18 cellular contexts compared by ENCODE assay signal in the genomic region with DNA sequence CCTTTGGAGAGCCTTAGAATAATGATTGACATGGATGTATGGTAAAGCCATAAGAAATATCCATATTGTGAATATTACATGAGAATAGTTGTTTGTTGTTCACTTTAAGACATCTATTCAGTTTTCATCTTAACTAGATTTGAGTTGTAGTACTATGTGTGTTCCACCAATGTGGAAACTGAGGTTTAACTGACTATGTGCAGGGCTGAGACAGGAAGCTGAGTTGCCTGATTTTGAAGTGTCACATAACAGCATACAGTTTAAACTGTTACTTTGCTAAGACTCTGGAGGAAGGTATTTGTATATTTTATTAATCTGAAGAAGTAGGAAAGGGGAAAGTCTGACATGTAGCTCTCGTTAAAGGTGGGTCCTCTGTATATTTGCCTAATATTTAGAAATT. TPM values are rescaled to one million over a fixed set of nuclear protein-coding genes. Genes with fewer than 3 reads are reported as not detected.
DNase-seq lines count a peak whose midpoint lies in the region; ATAC-seq and TF ChIP-seq lines count a peak whose summit lies in the region.
"Had no signal": no experiment of that assay in that cellular context is flagged by ENCODE, and none has a peak within 500 bp of the region (broad histone marks: within the 10 kb centered on the region; RNA-seq: fewer than 3 reads in every experiment).

No MANE protein-coding gene starts in this region.

- no peaks in the 10 kb centered on the region for H3K9me3 Mint-ChIP-seq in activated T-cell treated with anti-CD3 and anti-CD28 coated beads, Interleukin-2, amount 50 U/mL, for 4 hours
- H3K9me3 Mint-ChIP-seq: activated naive CD4-positive, alpha-beta T cell treated with anti-CD3 and anti-CD28 coated beads, Interleukin-2, amount 50 U/mL, for 24 hours had no signal

- peaks cover 10% of the 10 kb centered on the region for H3F3A ChIP-seq in PC-3 (ENCODE audit: low read length, unreplicated experiment)

- no peak for DNase-seq in activated T-cell treated with anti-CD3 and anti-CD28 coated beads, Interleukin-2, amount 50 U/mL, for 4 hours
- DNase-seq in activated T-cell treated with anti-CD3 and anti-CD28 coated beads, Interleukin-2, amount 50 U/mL, for 1 hour, result no peak
- DNase-seq in PC-3 (no peak), mammary epithelial cell (no peak)
- DNase-seq: activated CD4-positive, CD25-positive, alpha-beta regulatory T cell; EL; erythroblast; lower lobe of right lung; NCI-H1930; pancreas; SJCRH30; stimulated activated CD4-positive, alpha-beta T cell treated with anti-CD3 and anti-CD28 coated beads, Interleukin-15, amount 100 ng/mL, for 24 hours; upper lobe of left lung had no signal

- H2AFZ ChIP-seq in PC-3 (ENCODE audit: low read length), result no peak overlapping the region
- H2AFZ ChIP-seq in mammary epithelial cell (ENCODE audit: low read depth, low read length), result no peak overlapping the region

- H4K20me1 ChIP-seq in PC-3 (ENCODE audit: low read length) (peaks cover 26% of the 10 kb centered on the region), mammary epithelial cell (ENCODE audit: insufficient read depth, low read length) (no peaks in the 10 kb centered on the region)

- H3K9ac ChIP-seq in PC-3 (ENCODE audit: low read length), result peak overlapping the region; percentile 96; the same call in 1 of the 2 replicates
- H3K9ac ChIP-seq in mammary epithelial cell (ENCODE audit: insufficient read depth, low read length), result no peak overlapping the region

- intact Hi-C loops in PC-3 (cut with micrococcal nuclease) (no loop called here), mammary epithelial cell (cut with micrococcal nuclease) (no loop called here)

- H3K79me2 ChIP-seq in PC-3 (ENCODE audit: low read length) (peaks cover 67% of the 10 kb centered on the region), mammary epithelial cell (ENCODE audit: insufficient read depth, low read length) (peaks cover 61% of the 10 kb centered on the region)

- H3K4me1 ChIP-seq in PC-3 (ENCODE audit: insufficient read depth, low read length) (peaks cover 47% of the 10 kb centered on the region), mammary epithelial cell (ENCODE audit: insufficient read depth, low read length) (peaks cover 20% of the 10 kb centered on the region), thymus (ENCODE audit: control insufficient read depth, insufficient read depth, low read length) (peaks cover 5% of the 10 kb centered on the region)
- H3K4me1 ChIP-seq: SJCRH30 had no signal

- dilution Hi-C loops in mammary epithelial cell (cut with HindIII; ENCODE audit: low sequenced_read_pairs), result no loop called here

- H3K36me3 ChIP-seq in PC-3 (ENCODE audit: low read depth, low read length), result peaks cover 39% of the 10 kb centered on the region
- peaks cover 12% of the 10 kb centered on the region for H3K36me3 ChIP-seq in mammary epithelial cell (ENCODE audit: insufficient read depth, low read length)
- H3K36me3 ChIP-seq in thymus (ENCODE audit: control insufficient read depth, insufficient read depth), result no peaks in the 10 kb centered on the region
- H3K36me3 ChIP-seq: lower lobe of right lung, pancreas had no signal

- peak overlapping the region; percentile 92 for H3K4me2 ChIP-seq in PC-3 (ENCODE audit: low read length)
- H3K4me2 ChIP-seq in mammary epithelial cell (ENCODE audit: insufficient read depth, low read depth, low read length), result peak overlapping the region; percentile 11

- BruUV-seq in PC-3 (replicated peaks; lab: Mats Ljungman, UMichigan) (no TSS peak), mammary epithelial cell (replicated peaks; lab: Mats Ljungman, UMichigan) (no TSS peak)

- TF ChIP-seq CTCF in PC-3 (conservative IDR thresholded peaks at IDR 0.05; ENCODE audit: low read depth, low read length) (no peak), mammary epithelial cell (conservative IDR thresholded peaks at IDR 0.05 in 1 of 2, IDR thresholded peaks at IDR 0.05 in 1 of 2; ENCODE audit: extremely low read depth in 1 of 2, insufficient read depth in 1 of 2, low read depth in 1 of 2, low read length in 2 of 2) (no peak)

- no peaks in the 10 kb centered on the region for H3K9me2 ChIP-seq in PC-3 (replicated peaks; ENCODE audit: low read length)

- 100% methylated on average over 1 of the region's 1 CpG for WGBS in mammary epithelial cell (ENCODE audit: low coverage, missing lambda C conversion rate)
- 95% methylated on average over 1 of the region's 1 CpG for WGBS in thymus

- in situ Hi-C loops in mammary epithelial cell (cut with MboI; ENCODE audit: low sequenced_read_pairs in 2 of 2), result no loop called here

- H3K27ac ChIP-seq in PC-3 (ENCODE audit: low read length) (no peak overlapping the region), mammary epithelial cell (ENCODE audit: insufficient read depth, low read depth, low read length) (no peak overlapping the region), thymus (ENCODE audit: low read depth) (no peak overlapping the region)
- H3K27ac ChIP-seq: lower lobe of right lung, pancreas, SJCRH30, upper lobe of left lung had no signal

- H3K27me3 Mint-ChIP-seq in activated T-cell treated with anti-CD3 and anti-CD28 coated beads, Interleukin-2, amount 50 U/mL, for 4 hours (ENCODE audit: low read depth), result no peaks in the 10 kb centered on the region
- H3K27me3 Mint-ChIP-seq: activated naive CD4-positive, alpha-beta T cell treated with anti-CD3 and anti-CD28 coated beads, Interleukin-2, amount 50 U/mL, for 24 hours had no signal

- H3K27me3 ChIP-seq in PC-3 (ENCODE audit: low read length) (no peaks in the 10 kb centered on the region), mammary epithelial cell (ENCODE audit: insufficient read depth, low read length) (no peaks in the 10 kb centered on the region), thymus (ENCODE audit: control insufficient read depth, insufficient read depth) (no peaks in the 10 kb centered on the region)
- H3K27me3 ChIP-seq: pancreas, SJCRH30, upper lobe of left lung had no signal

- H3K9me3 ChIP-seq in PC-3 (ENCODE audit: low read length) (no peaks in the 10 kb centered on the region), mammary epithelial cell (replicated peaks; ENCODE audit: insufficient read depth, low read length) (no peaks in the 10 kb centered on the region), thymus (ENCODE audit: control insufficient read depth) (no peaks in the 10 kb centered on the region)
- H3K9me3 ChIP-seq: lower lobe of right lung, pancreas, SJCRH30, upper lobe of left lung had no signal

- H3K4me1 Mint-ChIP-seq in activated T-cell treated with anti-CD3 and anti-CD28 coated beads, Interleukin-2, amount 50 U/mL, for 4 hours (ENCODE audit: low read depth), result peaks cover 21% of the 10 kb centered on the region

- peaks cover 3% of the 10 kb centered on the region for H3K36me3 Mint-ChIP-seq in activated T-cell treated with anti-CD3 and anti-CD28 coated beads, Interleukin-2, amount 50 U/mL, for 4 hours (ENCODE audit: insufficient read depth)

- POLR2A ChIA-PET in PC-3 (lab: Charles Lee; ENCODE audit: unreplicated experiment), result interaction anchor here (0.6 kb wide), 1 partner anchor 65 kb away, joined by 3 read pairs; no protein-coding TSS in a partner anchor

- no peak for ATAC-seq in activated T-cell treated with anti-CD3 and anti-CD28 coated beads, Interleukin-2, amount 50 U/mL, for 4 hours
- no peak for ATAC-seq in PC-3
- no peak for ATAC-seq in HG03457 (IDR thresholded peaks at IDR 0.05; ENCODE audit: unreplicated experiment)
- no peak for ATAC-seq in HG02610 (IDR thresholded peaks at IDR 0.05; ENCODE audit: unreplicated experiment)
- ATAC-seq in GM18870 (IDR thresholded peaks at IDR 0.05; ENCODE audit: unreplicated experiment), result no peak
- ATAC-seq: lower lobe of right lung, pancreas had no signal

- H3K4me3 ChIP-seq in PC-3 (ENCODE audit: low read length) (peak overlapping the region; percentile 94), mammary epithelial cell (replicated peaks in 1 of 3; ENCODE audit: insufficient read depth in 1 of 3, low read depth in 2 of 3, low read length in 3 of 3) (peak overlapping the region in 1 of 3 experiments; percentile 7), thymus (ENCODE audit: low read length) (peak overlapping the region; percentile 7)
- H3K4me3 ChIP-seq: lower lobe of right lung, pancreas, upper lobe of left lung had no signal

- peak overlapping the region; percentile 98 for H3K4me3 Mint-ChIP-seq in activated T-cell treated with anti-CD3 and anti-CD28 coated beads, Interleukin-2, amount 50 U/mL, for 4 hours

- CTCF ChIA-PET in PC-3 (lab: Charles Lee) (interaction anchor here (1.0 kb wide), 1 partner anchor 41 kb away, joined by 3 read pairs; no protein-coding TSS in a partner anchor), mammary epithelial cell (lab: Charles Lee; ENCODE audit: low non-redundant PET) (no interaction called here)

RNA-seq across cellular contexts. Expression of a gene that starts 2.1 kb away (rescaled TPM):
- 10 to 100 TPM in 2 of 3 donors, 1 to 10 TPM in 1; 8.6 to 11.0 (median 10.2) TPM for total RNA-seq in activated T-cell treated with anti-CD3 and anti-CD28 coated beads, Interleukin-2, amount 50 U/mL, for 4 hours
- 66.9 and 77.4 TPM in 2 replicates for total RNA-seq in PC-3 (2014; rRNA removed)
- total RNA-seq in mammary epithelial cell, result 10 to 100 TPM; 24.5 to 46.4 TPM
- polyA plus RNA-seq in mammary epithelial cell, result 21.4 TPM
- 41.2 TPM for polyA minus RNA-seq in mammary epithelial cell
- polyA plus RNA-seq in thymus, result 7.9 TPM

RNA-seq across cellular contexts. Expression of a gene that starts 41.8 kb away (rescaled TPM):
- total RNA-seq in activated T-cell treated with anti-CD3 and anti-CD28 coated beads, Interleukin-2, amount 50 U/mL, for 4 hours, result 1 to 10 TPM; 4.5 to 5.9 (median 4.6) TPM
- total RNA-seq in PC-3 (2014; rRNA removed) (28.2 and 33.9 TPM in 2 replicates), mammary epithelial cell (10 to 100 TPM; 13.7 to 44.3 TPM)
- polyA plus RNA-seq in mammary epithelial cell (22.7 TPM), thymus (4.4 TPM)
- 34.8 TPM for polyA minus RNA-seq in mammary epithelial cell
